ENCODE assay signal across 23 cellular contexts in the genomic region with DNA sequence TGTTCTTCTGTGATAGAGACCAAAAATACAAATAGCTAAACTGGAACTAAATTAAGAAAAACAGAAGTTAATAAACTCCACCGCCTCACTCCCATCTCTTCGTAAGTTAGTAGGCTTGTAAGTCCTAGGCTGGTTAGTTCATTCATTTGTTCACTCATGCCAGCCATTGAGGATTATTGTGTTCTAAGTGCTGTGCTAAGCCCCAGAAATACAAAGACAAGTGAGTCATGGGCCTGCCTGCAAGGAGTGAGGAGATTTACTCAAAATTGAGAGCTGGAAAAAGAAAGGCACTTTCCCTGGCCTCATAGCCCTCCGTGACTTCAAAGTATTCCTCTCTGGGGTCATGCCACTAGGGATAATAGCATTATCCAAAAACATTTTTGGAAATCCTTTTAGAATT. TPM values are rescaled to one million over a fixed set of nuclear protein-coding genes. Genes with fewer than 3 reads are reported as not detected.
DNase-seq lines count a peak whose midpoint lies in the region; ATAC-seq and TF ChIP-seq lines count a peak whose summit lies in the region.
"Had no signal": no experiment of that assay in that cellular context is flagged by ENCODE, and none has a peak within 500 bp of the region (broad histone marks: within the 10 kb centered on the region; RNA-seq: fewer than 3 reads in every experiment).

No MANE protein-coding gene starts in this region.

- no peaks in the 10 kb centered on the region for H3K27me3 ChIP-seq in left lung
- H3K27me3 ChIP-seq: adrenal gland, pancreas had no signal

- CTCF ChIA-PET in HEK293 (lab: Yijun Ruan, JAX), result no interaction called here

- TF ChIP-seq CTCF in HEK293 (tag by site-specific recombination; IDR thresholded peaks at IDR 0.05), result no peak
- no peak for TF ChIP-seq CTCF in retinal pigment epithelial cell (conservative IDR thresholded peaks at IDR 0.05; ENCODE audit: low read depth, low read length)
- no peak for TF ChIP-seq CTCF in left lung (IDR thresholded peaks at IDR 0.05)

- peaks cover 5% of the 10 kb centered on the region for H3K9me3 Mint-ChIP-seq in T-helper 1 cell treated with Interleukin-12 subunit alpha and Interleukin-12 subunit beta and Interleukin-4 antibody, amounts not matched to agents 30 μg/mL and 1 μg/mL, for 36 hours
- H3K9me3 Mint-ChIP-seq: effector memory CD8-positive, alpha-beta T cell had no signal

- no peak overlapping the region for H3K27ac ChIP-seq in HEK293 (ENCODE audit: extremely low read depth, low read depth, low read length)
- peak overlapping the region in 1 of 2 donors; percentile 79 for H3K27ac ChIP-seq in left lung
- H3K27ac ChIP-seq: pancreas, tibial artery had no signal

- POLR2A ChIA-PET in HEK293 (lab: Yijun Ruan, JAX), result interaction anchor here (1.7 kb wide), 1 partner anchor 9 kb away, joined by 6 read pairs; a partner anchor contains a TSS

- H3K4me3 Mint-ChIP-seq in T-helper 1 cell treated with Interleukin-12 subunit alpha and Interleukin-12 subunit beta and Interleukin-4 antibody, amounts not matched to agents 30 μg/mL and 1 μg/mL, for 36 hours, result peak overlapping the region; percentile 55

- no peaks in the 10 kb centered on the region for H3K36me3 ChIP-seq in HEK293 (ENCODE audit: control insufficient read depth in 2 of 2, insufficient read depth in 1 of 2, low read length in 2 of 2)
- no peaks in the 10 kb centered on the region for H3K36me3 ChIP-seq in left lung
- H3K36me3 ChIP-seq: adrenal gland, pancreas, tibial artery had no signal

- DNase-seq in T-helper 1 cell (no peak), dermis blood vessel endothelial cell (peak; percentile 34), retinal pigment epithelial cell (ENCODE audit: low read depth) (peak; percentile 29), left lung (no peak), LoVo (ENCODE audit: low spot score) (no peak)
- DNase-seq: activated CD4-positive, alpha-beta T cell treated with anti-CD3 and anti-CD28 coated beads for 48 hours; activated T-cell treated with anti-CD3 and anti-CD28 coated beads, Interleukin-2, amount 50 U/mL, for 48 hours; caudate nucleus; DMS53; effector memory CD8-positive, alpha-beta T cell; KBM-7; NCI-H1436; NCI-H2227 treated with DMSO at 0.1 percent for 48 hours; pancreas; stimulated activated CD4-positive, alpha-beta T cell treated with anti-CD3 and anti-CD28 coated beads, Interleukin-4, amount 100 ng/mL, for 4 hours; T-helper 9 cell; tibial artery had no signal

- peaks cover 6% of the 10 kb centered on the region; the same call in 1 of the 2 replicates for H3K4me1 ChIP-seq in HEK293 (ENCODE audit: control insufficient read depth, insufficient read depth, low read length)
- H3K4me1 ChIP-seq in left lung, result peaks cover 0 to 92% of the 10 kb centered on the region in 2 donors
- H3K4me1 ChIP-seq: tibial artery had no signal

- H3K4me3 ChIP-seq in HEK293 (ENCODE audit: low read depth, low read length) (no peak overlapping the region), retinal pigment epithelial cell (ENCODE audit: low read length) (no peak overlapping the region), left lung (no peak overlapping the region)
- H3K4me3 ChIP-seq: adrenal gland, pancreas, tibial artery had no signal

- H3K36me3 Mint-ChIP-seq in T-helper 1 cell treated with Interleukin-12 subunit alpha and Interleukin-12 subunit beta and Interleukin-4 antibody, amounts not matched to agents 30 μg/mL and 1 μg/mL, for 36 hours (ENCODE audit: low read depth), result peaks cover 16% of the 10 kb centered on the region
- H3K36me3 Mint-ChIP-seq: CD4-positive, CD25-positive, alpha-beta regulatory T cell had no signal

- no peaks in the 10 kb centered on the region for H3K27me3 Mint-ChIP-seq in T-helper 1 cell treated with Interleukin-12 subunit alpha and Interleukin-12 subunit beta and Interleukin-4 antibody, amounts not matched to agents 30 μg/mL and 1 μg/mL, for 36 hours (ENCODE audit: low read depth)
- H3K27me3 Mint-ChIP-seq: effector memory CD8-positive, alpha-beta T cell had no signal

- intact Hi-C loops in left lung (cut with DNase I), result no loop called here

- peaks cover 40% of the 10 kb centered on the region for H3K4me1 Mint-ChIP-seq in T-helper 1 cell treated with Interleukin-12 subunit alpha and Interleukin-12 subunit beta and Interleukin-4 antibody, amounts not matched to agents 30 μg/mL and 1 μg/mL, for 36 hours (ENCODE audit: low read depth)

- H3K27ac Mint-ChIP-seq in T-helper 1 cell treated with Interleukin-12 subunit alpha and Interleukin-12 subunit beta and Interleukin-4 antibody, amounts not matched to agents 30 μg/mL and 1 μg/mL, for 36 hours, result peak overlapping the region; percentile 81
- H3K27ac Mint-ChIP-seq: CD4-positive, CD25-positive, alpha-beta regulatory T cell had no signal

- H3K9me3 ChIP-seq in HEK293 (ENCODE audit: control insufficient read depth, insufficient read depth, low read depth, low read length) (no peaks in the 10 kb centered on the region), left lung (no peaks in the 10 kb centered on the region)
- H3K9me3 ChIP-seq: adrenal gland, pancreas, tibial artery had no signal

- ATAC-seq in left lung (no peak), GM21529 (IDR thresholded peaks at IDR 0.05; ENCODE audit: unreplicated experiment) (no peak)

TF ChIP-seq in HEK293, 187 proteins besides CTCF, POLR2A, EP300 and RAD21:
- no peak for TF ChIP-seq ZNF202 (tag by site-specific recombination; IDR thresholded peaks at IDR 0.05; ENCODE audit: borderline replicate concordance)
- 0 out of 2 replicates have a peak, but pooled peaks have one; percentile 9 for TF ChIP-seq PRDM1 (tag by site-specific recombination; IDR thresholded peaks at IDR 0.05)
- no peak for TF ChIP-seq TRIM28 (IDR thresholded peaks at IDR 0.05; ENCODE audit: borderline replicate concordance, low read length)
- 0 out of 2 replicates have a peak, but pooled peaks have one; percentile 13 for TF ChIP-seq ZNF335 (tag by site-specific recombination; conservative IDR thresholded peaks at IDR 0.05)

RNA-seq across cellular contexts. Expression of a gene that starts 8.5 kb away (rescaled TPM):
- total RNA-seq in dermis blood vessel endothelial cell, result 4.4 and 6.8 TPM in 2 replicates
- 10 to 100 TPM; 40.6 to 95.9 TPM for total RNA-seq in left lung
- total RNA-seq: A172 had no signal

RNA-seq across cellular contexts. Expression of a gene that starts 44.3 kb away (rescaled TPM):
- total RNA-seq in dermis blood vessel endothelial cell (34.2 and 34.7 TPM in 2 replicates), left lung (10 to 100 TPM; 20.3 to 32.2 TPM)

Comparison
In these comparisons a context has a peak if more than half of its experiments do, and no peak if none do; other contexts are left out.
1. DNase-seq: peak in dermis blood vessel endothelial cell (single experiment) and retinal pigment epithelial cell (single experiment); none in T-helper 1 cell (0 of 5), left lung (0 of 2) and LoVo (single experiment).